9 cellular contexts compared by ENCODE assay signal in the genomic region with DNA sequence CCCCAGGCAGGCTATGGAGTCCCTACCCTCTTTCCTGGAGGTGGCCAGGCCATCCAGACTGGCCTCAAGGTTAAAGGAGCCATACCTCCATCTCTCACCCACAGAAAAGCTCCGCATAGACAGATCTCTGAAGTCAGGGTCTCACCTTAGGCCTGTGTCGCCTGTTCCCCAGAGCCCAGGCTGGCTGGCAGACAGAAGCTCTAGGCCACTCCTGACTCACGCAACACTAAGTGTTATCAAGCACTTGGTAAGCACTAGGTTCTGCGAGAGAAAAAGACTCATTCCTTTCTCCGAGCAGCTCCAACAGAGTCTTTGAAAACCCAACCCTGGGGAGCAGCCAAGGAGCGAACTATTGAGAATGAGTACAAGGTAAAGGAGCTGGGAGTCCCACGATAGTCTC. TPM values are rescaled to one million over a fixed set of nuclear protein-coding genes. Genes with fewer than 3 reads are reported as not detected.
DNase-seq lines count a peak whose midpoint lies in the region; ATAC-seq, FAIRE-seq and TF ChIP-seq lines count a peak whose summit lies in the region.
"Had no signal": no experiment of that assay in that cellular context is flagged by ENCODE, and none has a peak within 500 bp of the region (broad histone marks: within the 10 kb centered on the region; RNA-seq: fewer than 3 reads in every experiment).

No MANE protein-coding gene starts in this region.

- TF ChIP-seq POLR2A in GM12891 (IDR thresholded peaks at IDR 0.05; ENCODE audit: low read depth, low read length): no peak

- no peak for FAIRE-seq in GM12891 (lab: Jason Lieb, UNC)

- intact Hi-C loops in activated naive CD4-positive, alpha-beta T cell treated with anti-CD3 and anti-CD28 coated beads for 36 hours (cut with micrococcal nuclease): loop anchor here (5.0 to 10.0 kb wide), 3 partner anchors 223 to 470 kb away; a partner anchor contains a TSS
- intact Hi-C loops in lower lobe of right lung (cut with DNase I): no loop called here
- intact Hi-C loops in tibial artery (cut with DNase I; ENCODE audit: low total_unique reads): loop anchor here (10.0 kb wide), 1 partner anchor 270 kb away; no protein-coding TSS in a partner anchor

- peak overlapping the region; percentile 90 for H3K4me3 ChIP-seq in lower lobe of right lung
- H3K4me3 ChIP-seq in tibial artery: peak overlapping the region; percentile 58 to 98

- no peaks in the 10 kb centered on the region for H3K27me3 ChIP-seq in lower lobe of right lung (ENCODE audit: low read depth)
- H3K27me3 ChIP-seq in tibial artery: no peaks in the 10 kb centered on the region

- peaks cover 17% of the 10 kb centered on the region for H3K27me3 Mint-ChIP-seq in activated naive CD4-positive, alpha-beta T cell treated with anti-CD3 and anti-CD28 coated beads, Interleukin-2, amount 10 ng/mL, durations not matched to agents 7 days and 5 days
- H3K27me3 Mint-ChIP-seq in activated naive CD4-positive, alpha-beta T cell treated with anti-CD3 and anti-CD28 coated beads for 36 hours (ENCODE audit: low read depth): no peaks in the 10 kb centered on the region

- no peak for DNase-seq in activated naive CD4-positive, alpha-beta T cell treated with anti-CD3 and anti-CD28 coated beads, Interleukin-2, amount 10 ng/mL, durations not matched to agents 7 days and 5 days
- DNase-seq in activated naive CD4-positive, alpha-beta T cell treated with anti-CD3 and anti-CD28 coated beads for 36 hours: no peak
- DNase-seq in amniotic epithelial cell (ENCODE audit: low read depth) (peak; percentile 76), lower lobe of right lung (no peak), tibial artery (no peak), GM12891 (ENCODE audit: insufficient read length, low spot score) (no peak)
- DNase-seq: activated CD4-positive, CD25-positive, alpha-beta regulatory T cell treated with anti-CD3 and anti-CD28 coated beads, Interleukin-2, amount 50 U/mL, for 72 hours had no signal

- H3K36me3 ChIP-seq in lower lobe of right lung (peaks cover 45% of the 10 kb centered on the region), tibial artery (peaks cover 0 to 23% (median 9%) of the 10 kb centered on the region in 3 donors)

- TF ChIP-seq CTCF in lower lobe of right lung (IDR thresholded peaks at IDR 0.05): no peak
- no peak for TF ChIP-seq CTCF in tibial artery (IDR thresholded peaks at IDR 0.05)

- peaks cover 87% of the 10 kb centered on the region for H3K4me1 Mint-ChIP-seq in activated naive CD4-positive, alpha-beta T cell treated with anti-CD3 and anti-CD28 coated beads, Interleukin-2, amount 10 ng/mL, durations not matched to agents 7 days and 5 days
- H3K4me1 Mint-ChIP-seq in activated naive CD4-positive, alpha-beta T cell treated with anti-CD3 and anti-CD28 coated beads for 36 hours (ENCODE audit: low read depth): peaks cover 81% of the 10 kb centered on the region

- H3K4me3 Mint-ChIP-seq in activated naive CD4-positive, alpha-beta T cell treated with anti-CD3 and anti-CD28 coated beads, Interleukin-2, amount 10 ng/mL, durations not matched to agents 7 days and 5 days: peak overlapping the region; percentile 62
- H3K4me3 Mint-ChIP-seq in activated naive CD4-positive, alpha-beta T cell treated with anti-CD3 and anti-CD28 coated beads for 36 hours: no peak overlapping the region

- H3K9me3 ChIP-seq in lower lobe of right lung: no peaks in the 10 kb centered on the region
- H3K9me3 ChIP-seq in tibial artery: no peaks in the 10 kb centered on the region

- H3K4me1 ChIP-seq in lower lobe of right lung: peaks cover 84% of the 10 kb centered on the region
- H3K4me1 ChIP-seq in tibial artery: peaks cover 0 to 75% (median 68%) of the 10 kb centered on the region in 4 donors

- peaks cover 90% of the 10 kb centered on the region for H3K36me3 Mint-ChIP-seq in activated naive CD4-positive, alpha-beta T cell treated with anti-CD3 and anti-CD28 coated beads, Interleukin-2, amount 10 ng/mL, durations not matched to agents 7 days and 5 days
- peaks cover 17% of the 10 kb centered on the region for H3K36me3 Mint-ChIP-seq in activated naive CD4-positive, alpha-beta T cell treated with anti-CD3 and anti-CD28 coated beads for 36 hours (ENCODE audit: low read depth)

- peak; percentile 22 to 61 for ATAC-seq in lower lobe of right lung
- no peak for ATAC-seq in GM19351 (IDR thresholded peaks at IDR 0.05; ENCODE audit: unreplicated experiment)
- ATAC-seq in HG03039 (IDR thresholded peaks at IDR 0.05; ENCODE audit: unreplicated experiment): no peak

- H3K27ac Mint-ChIP-seq in activated naive CD4-positive, alpha-beta T cell treated with anti-CD3 and anti-CD28 coated beads, Interleukin-2, amount 10 ng/mL, durations not matched to agents 7 days and 5 days: no peak overlapping the region
- H3K27ac Mint-ChIP-seq in activated naive CD4-positive, alpha-beta T cell treated with anti-CD3 and anti-CD28 coated beads for 36 hours: no peak overlapping the region

- CTCF ChIA-PET in activated naive CD4-positive, alpha-beta T cell treated with anti-CD3 and anti-CD28 coated beads, Interleukin-2, amount 10 ng/mL, durations not matched to agents 7 days and 5 days (lab: Charles Lee): no interaction called here
- CTCF ChIA-PET in activated naive CD4-positive, alpha-beta T cell treated with anti-CD3 and anti-CD28 coated beads for 36 hours (lab: Charles Lee): interaction anchor here (0.6 to 2.4 kb wide), 4 partner anchors 12 to 229 kb away, joined by 3 to 9 read pairs (median 4); no protein-coding TSS in a partner anchor

- H3K27ac ChIP-seq in lower lobe of right lung: peak overlapping the region; percentile 94
- peak overlapping the region; percentile 88 to 99 for H3K27ac ChIP-seq in tibial artery

- no peaks in the 10 kb centered on the region for H3K9me3 Mint-ChIP-seq in activated naive CD4-positive, alpha-beta T cell treated with anti-CD3 and anti-CD28 coated beads, Interleukin-2, amount 10 ng/mL, durations not matched to agents 7 days and 5 days
- no peaks in the 10 kb centered on the region for H3K9me3 Mint-ChIP-seq in activated naive CD4-positive, alpha-beta T cell treated with anti-CD3 and anti-CD28 coated beads for 36 hours

TF ChIP-seq in GM12891, 5 proteins besides CTCF, POLR2A, EP300 and RAD21:
- TF ChIP-seq PAX5 (IDR thresholded peaks at IDR 0.05; ENCODE audit: insufficient read depth, low read length, severe bottlenecking): no peak
- TF ChIP-seq POU2F2 (IDR thresholded peaks at IDR 0.05; ENCODE audit: low read depth, low read length): no peak
- TF ChIP-seq SPI1 (IDR thresholded peaks at IDR 0.05; ENCODE audit: low read depth, low read length): no peak
- no peak for TF ChIP-seq POLR2AphosphoS5 (IDR thresholded peaks at IDR 0.05; ENCODE audit: low read depth, low read length)
- no peak for TF ChIP-seq TAF1 (IDR thresholded peaks at IDR 0.05; ENCODE audit: low read depth, low read length)

RNA-seq across cellular contexts. Expression of a gene that starts 6.1 kb away (rescaled TPM):
- 1 to 10 TPM; 5.9 to 7.0 TPM for total RNA-seq in activated naive CD4-positive, alpha-beta T cell treated with anti-CD3 and anti-CD28 coated beads for 36 hours
- 63.4 TPM for total RNA-seq in lower lobe of right lung
- polyA plus RNA-seq in GM12891 (2012; ENCODE audit: low read depth, missing spikeins): 4.7 TPM

Comparison
In these comparisons a context has a peak if more than half of its experiments do, and no peak if none do; other contexts are left out.
1. ATAC-seq: peak in lower lobe of right lung (2 of 2); none in GM19351 (single experiment) and HG03039 (single experiment).